ENCODE assay signal across 8 cellular contexts in the genomic region with DNA sequence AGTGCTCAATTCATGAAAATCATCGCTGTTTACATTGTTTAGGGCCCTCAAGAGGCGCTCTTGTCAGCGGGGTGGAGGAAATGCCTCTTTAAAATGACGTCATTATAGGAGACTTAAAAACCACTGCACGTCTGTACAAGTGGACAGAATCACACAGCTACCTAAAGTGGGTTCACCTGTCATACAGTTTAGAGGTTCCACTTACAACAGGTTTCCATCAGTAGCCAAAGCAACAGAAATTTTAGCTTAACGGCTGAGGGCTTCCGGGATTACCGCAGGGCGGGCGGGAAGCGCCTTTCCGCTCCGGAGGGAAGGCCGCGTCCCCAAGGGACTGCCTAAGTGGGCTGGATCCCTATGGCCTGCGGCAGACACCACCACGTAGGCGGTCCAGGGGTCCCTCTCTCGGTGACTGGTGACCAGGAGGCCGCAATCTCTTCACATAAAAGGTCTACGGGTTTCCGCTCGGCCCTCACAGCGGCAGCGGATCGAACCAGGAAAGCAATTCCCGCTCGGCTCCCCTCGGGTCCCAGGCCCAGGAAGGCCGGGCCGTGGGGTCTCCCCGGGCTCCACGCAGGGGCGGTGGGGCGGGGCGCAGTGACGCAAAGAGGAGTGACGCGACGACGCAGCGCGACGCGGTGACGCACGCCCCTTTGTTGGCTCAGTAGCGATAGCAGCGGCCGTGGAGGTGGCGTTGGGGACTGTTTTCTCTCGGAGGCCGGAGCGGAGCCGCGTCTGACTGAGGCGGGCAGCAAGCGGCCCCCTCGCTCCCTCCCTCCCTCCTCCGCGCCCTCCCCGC. TPM values are rescaled to one million over a fixed set of nuclear protein-coding genes. Genes with fewer than 3 reads are reported as not detected.
DNase-seq lines count a peak whose midpoint lies in the region; ATAC-seq and TF ChIP-seq lines count a peak whose summit lies in the region.

A gene with protein sequence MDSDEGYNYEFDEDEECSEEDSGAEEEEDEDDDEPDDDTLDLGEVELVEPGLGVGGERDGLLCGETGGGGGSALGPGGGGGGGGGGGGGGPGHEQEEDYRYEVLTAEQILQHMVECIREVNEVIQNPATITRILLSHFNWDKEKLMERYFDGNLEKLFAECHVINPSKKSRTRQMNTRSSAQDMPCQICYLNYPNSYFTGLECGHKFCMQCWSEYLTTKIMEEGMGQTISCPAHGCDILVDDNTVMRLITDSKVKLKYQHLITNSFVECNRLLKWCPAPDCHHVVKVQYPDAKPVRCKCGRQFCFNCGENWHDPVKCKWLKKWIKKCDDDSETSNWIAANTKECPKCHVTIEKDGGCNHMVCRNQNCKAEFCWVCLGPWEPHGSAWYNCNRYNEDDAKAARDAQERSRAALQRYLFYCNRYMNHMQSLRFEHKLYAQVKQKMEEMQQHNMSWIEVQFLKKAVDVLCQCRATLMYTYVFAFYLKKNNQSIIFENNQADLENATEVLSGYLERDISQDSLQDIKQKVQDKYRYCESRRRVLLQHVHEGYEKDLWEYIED (plus strand): TSS at position 661 of the 796 bp plus-strand sequence. CDS start 310 bp downstream, outside the sequence.

- intact Hi-C loops in head of caudate nucleus (cut with DNase I) (loop anchor here (10.0 kb wide), 1 partner anchor 311 kb away; a partner anchor contains a TSS), ovary (cut with DNase I) (loop anchor here in 1 of 4 donors (5.0 to 10.0 kb wide), 3 partner anchors 202 to 357 kb away; a partner anchor contains a TSS), thyroid gland (cut with DNase I) (loop anchor here (10.0 kb wide), 1 partner anchor 89 kb away; no protein-coding TSS in a partner anchor)

- no peaks in the 10 kb centered on the region for H3K27me3 Mint-ChIP-seq in activated naive CD8-positive, alpha-beta T cell treated with anti-CD3 and anti-CD28 coated beads for 36 hours

- H3K36me3 Mint-ChIP-seq in activated naive CD8-positive, alpha-beta T cell treated with anti-CD3 and anti-CD28 coated beads for 36 hours = peaks cover 33% of the 10 kb centered on the region

- WGBS in ovary, 3 donors = 0% methylated on average over 57 to 62 of the region's 62 CpGs
- WGBS in thyroid gland, 2 donors = 0% methylated on average over 13 to 16 of the region's 62 CpGs

- H3K4me3 ChIP-seq in ovary (peak within 1 kb of the TSS; percentile 88), thyroid gland (replicated peaks in 1 of 3) (peak within 1 kb of the TSS; percentile 42 to 90 (median 52))

- H3K9me3 Mint-ChIP-seq in activated naive CD8-positive, alpha-beta T cell treated with anti-CD3 and anti-CD28 coated beads for 36 hours = no peaks in the 10 kb centered on the region

- H3K9me3 ChIP-seq in ovary (no peaks in the 10 kb centered on the region), thyroid gland (no peaks in the 10 kb centered on the region)

- H3K27me3 ChIP-seq in ovary = no peaks in the 10 kb centered on the region
- no peaks in the 10 kb centered on the region for H3K27me3 ChIP-seq in thyroid gland

- TF ChIP-seq CTCF in ovary (IDR thresholded peaks at IDR 0.05) = peak in 2 of 3 donors; percentile 7 to 23
- TF ChIP-seq CTCF in thyroid gland (IDR thresholded peaks at IDR 0.05) = no peak

- no peaks in the 10 kb centered on the region for H3K36me3 ChIP-seq in ovary
- no peaks in the 10 kb centered on the region for H3K36me3 ChIP-seq in thyroid gland

- H3K27ac ChIP-seq in ovary = peak within 1 kb of the TSS; percentile 99 to 100
- H3K27ac ChIP-seq in thyroid gland = peak within 1 kb of the TSS; percentile 98 to 99 (median 98)

- H3K27ac Mint-ChIP-seq in activated naive CD8-positive, alpha-beta T cell treated with anti-CD3 and anti-CD28 coated beads for 36 hours = peak within 1 kb of the TSS; percentile 98

- H3K4me3 Mint-ChIP-seq in activated naive CD8-positive, alpha-beta T cell treated with anti-CD3 and anti-CD28 coated beads for 36 hours = peak within 1 kb of the TSS; percentile 97

- H3K4me1 ChIP-seq in ovary (ENCODE audit: insufficient read depth) = peaks cover 11% of the 10 kb centered on the region
- H3K4me1 ChIP-seq in thyroid gland = peaks cover 22 to 33% of the 10 kb centered on the region in 2 donors

- H3K4me1 Mint-ChIP-seq in activated naive CD8-positive, alpha-beta T cell treated with anti-CD3 and anti-CD28 coated beads for 36 hours = peaks cover 40% of the 10 kb centered on the region

- TF ChIP-seq POLR2A in GM10847 (IDR thresholded peaks at IDR 0.05; ENCODE audit: extremely low read depth, insufficient read length) = peak; percentile 86
- peak; percentile 100 for TF ChIP-seq POLR2A in ovary (IDR thresholded peaks at IDR 0.05)
- TF ChIP-seq POLR2A in thyroid gland (IDR thresholded peaks at IDR 0.05) = peak; percentile 92 to 100

- DNase-seq in NCI-H1092 (lab: John Stamatoyannopoulos, UW) = peak; percentile 88
- DNase-seq in SKM-1 treated with dmso at 0.1 percent for 144 hours (lab: John Stamatoyannopoulos, UW; ENCODE audit: unreplicated experiment) = peak; percentile 86
- peak; percentile 96 for DNase-seq in activated naive CD8-positive, alpha-beta T cell treated with anti-CD3 and anti-CD28 coated beads for 36 hours
- peak; percentile 95 to 99 (median 99) for DNase-seq in head of caudate nucleus
- peak; percentile 97 to 99 (median 99) for DNase-seq in ovary
- DNase-seq in thyroid gland = peak; percentile 96 to 97

- ATAC-seq in HG02588 (IDR thresholded peaks at IDR 0.05; ENCODE audit: unreplicated experiment) = peak; percentile 81

- TF ChIP-seq EP300 in ovary (IDR thresholded peaks at IDR 0.05) = peak; percentile 59

RNA-seq across cellular contexts. Expression of the gene that starts here (rescaled TPM):
- 100 to 1,000 TPM; 152 to 160 TPM for total RNA-seq in activated naive CD8-positive, alpha-beta T cell treated with anti-CD3 and anti-CD28 coated beads for 36 hours
- 100 to 1,000 TPM in 5 of 7 donors, 10 to 100 TPM in 2; 47.9 to 211 (median 171) TPM for total RNA-seq in ovary
- 10 to 100 TPM; 33.1 to 91.2 TPM for polyA plus RNA-seq in ovary
- 10 to 100 TPM; 42.6 to 90.0 (median 58.5) TPM for total RNA-seq in thyroid gland

Comparison
In these comparisons a context has a peak if more than half of its experiments do, and no peak if none do; other contexts are left out.
1. Peak in every context shown above with its lines: DNase-seq, ATAC-seq, H3K4me3 ChIP-seq and H3K27ac ChIP-seq.
2. CTCF ChIP-seq: peak in ovary (2 of 3); none in thyroid gland (0 of 6).